ENCODE assay signal across 25 cellular contexts in genomic region chr2:234712421-234712935, GRCh38.
"Had no signal": no experiment of that assay in that cellular context is flagged by ENCODE, and none has a peak within 500 bp of the region (broad histone marks: within the 10 kb centered on the region; RNA-seq: fewer than 3 reads in every experiment).

No MANE protein-coding gene starts in this region.

- H3K9ac ChIP-seq: SK-N-SH had no signal

- H3K9me3 ChIP-seq: adrenal gland, Peyer's patch, SJCRH30, SK-N-SH had no signal

- ATAC-seq: activated CD8-positive, alpha-beta T cell treated with anti-CD3 and anti-CD28 coated beads, Interleukin-2, amount 10 ng/mL, durations not matched to agents 7 days and 5 days; WTC11 had no signal

- H3K27me3 ChIP-seq: adrenal gland, Peyer's patch, SJCRH30 had no signal

- H3K9me3 Mint-ChIP-seq: activated naive CD8-positive, alpha-beta T cell treated with anti-CD3 and anti-CD28 coated beads, Interleukin-2, amount 10 ng/mL, durations not matched to agents 7 days and 5 days; central memory CD8-positive, alpha-beta T cell; T-helper 2 cell treated with Interferon-gamma antibody and Interleukin-4, amounts not matched to agents 5 μg/mL and 100 μg/mL, for 36 hours had no signal

- H3K36me3 ChIP-seq: adrenal gland, Peyer's patch, SJCRH30 had no signal

- H3K4me3 Mint-ChIP-seq: activated CD8-positive, alpha-beta T cell treated with anti-CD3 and anti-CD28 coated beads, Interleukin-2, amount 10 ng/mL, durations not matched to agents 7 days and 5 days; activated naive CD8-positive, alpha-beta T cell treated with anti-CD3 and anti-CD28 coated beads, Interleukin-2, amount 10 ng/mL, durations not matched to agents 7 days and 5 days; central memory CD8-positive, alpha-beta T cell; T-helper 2 cell treated with Interferon-gamma antibody and Interleukin-4, amounts not matched to agents 5 μg/mL and 100 μg/mL, for 36 hours; WTC11 had no signal

- H3K4me1 Mint-ChIP-seq: activated naive CD8-positive, alpha-beta T cell treated with anti-CD3 and anti-CD28 coated beads, Interleukin-2, amount 10 ng/mL, durations not matched to agents 7 days and 5 days; central memory CD8-positive, alpha-beta T cell had no signal

- H3K4me2 ChIP-seq: SK-N-SH had no signal

- H3K27ac ChIP-seq: adrenal gland, Peyer's patch, RWPE1, SJCRH30 had no signal

- H3K4me1 ChIP-seq: adrenal gland, Peyer's patch, SJCRH30 had no signal

- DNase-seq: activated CD4-positive, alpha-beta T cell treated with anti-CD3 and anti-CD28 coated beads for 48 hours; activated CD4-positive, alpha-beta T cell treated with anti-CD3 and anti-CD28 coated beads, Interleukin-2, amount 50 U/mL, for 4 hours; activated CD4-positive, CD25-positive, alpha-beta regulatory T cell treated with anti-CD3 and anti-CD28 coated beads, Interleukin-2, amount 50 U/mL, for 72 hours; activated CD8-positive, alpha-beta memory T cell treated with anti-CD3 and anti-CD28 coated beads, Interleukin-2, amount 50 U/mL, for 48 hours; activated CD8-positive, alpha-beta T cell treated with anti-CD3 and anti-CD28 coated beads, Interleukin-2, amount 10 ng/mL, durations not matched to agents 7 days and 5 days; activated naive CD4-positive, alpha-beta T cell treated with anti-CD3 and anti-CD28 coated beads, Interleukin-2, amount 50 U/mL, for 16 hours; activated naive CD8-positive, alpha-beta T cell treated with anti-CD3 and anti-CD28 coated beads, Interleukin-2, amount 10 ng/mL, durations not matched to agents 7 days and 5 days; activated T-cell treated with anti-CD3 and anti-CD28 coated beads, Interleukin-2, amount 50 U/mL, for 1 hour; adrenal gland; aorta; Karpas-422; NCI-H1105 treated with DMSO at 0.1 percent for 48 hours; NCI-H146; NCI-H187 treated with DMSO at 0.1 percent for 48 hours; NCI-H2081 treated with DMSO at 0.1 percent for 48 hours; NCI-H446; NCI-H524; Peyer's patch; Right ventricle myocardium superior; SJCRH30; SK-N-SH had no signal

- H3K27me3 Mint-ChIP-seq: activated naive CD8-positive, alpha-beta T cell treated with anti-CD3 and anti-CD28 coated beads, Interleukin-2, amount 10 ng/mL, durations not matched to agents 7 days and 5 days had no signal

- H3K36me3 Mint-ChIP-seq: activated naive CD8-positive, alpha-beta T cell treated with anti-CD3 and anti-CD28 coated beads, Interleukin-2, amount 10 ng/mL, durations not matched to agents 7 days and 5 days had no signal

- H3K27ac Mint-ChIP-seq: activated CD8-positive, alpha-beta T cell treated with anti-CD3 and anti-CD28 coated beads, Interleukin-2, amount 10 ng/mL, durations not matched to agents 7 days and 5 days; activated naive CD8-positive, alpha-beta T cell treated with anti-CD3 and anti-CD28 coated beads, Interleukin-2, amount 10 ng/mL, durations not matched to agents 7 days and 5 days; T-helper 2 cell treated with Interferon-gamma antibody and Interleukin-4, amounts not matched to agents 5 μg/mL and 100 μg/mL, for 36 hours; WTC11 had no signal

- H3K4me3 ChIP-seq: adrenal gland, Peyer's patch, SJCRH30 had no signal
